Comparison of ENCODE assay signal across 24 cellular contexts in genomic region chr16:89938636-89938885, GRCh38. TPM values are rescaled to one million over a fixed set of nuclear protein-coding genes. Genes with fewer than 3 reads are reported as not detected.
"Had no signal": no experiment of that assay in that cellular context is flagged by ENCODE, and none has a peak within 500 bp of the region (broad histone marks: within the 10 kb centered on the region; RNA-seq: fewer than 3 reads in every experiment).

No MANE protein-coding gene starts in this region.

- H3K36me3 Mint-ChIP-seq: naive thymus-derived CD8-positive, alpha-beta T cell had no signal

- H2AFZ ChIP-seq: parathyroid adenoma had no signal

- DNase-seq: colonic mucosa; effector CD8-positive, alpha-beta T cell; esophagus squamous epithelium; foreskin melanocyte; left ventricle myocardium superior; lower lobe of right lung; naive thymus-derived CD8-positive, alpha-beta T cell; nephron progenitor cell; spleen; stimulated activated CD4-positive, alpha-beta T cell treated with anti-CD3 and anti-CD28 coated beads, Interleukin-4, amount 100 ng/mL, for 4 hours; stimulated activated naive CD4-positive, alpha-beta T cell; stimulated activated naive CD8-positive, alpha-beta T cell treated with anti-CD3 and anti-CD28 coated beads, Interleukin-15, amount 100 ng/mL, for 72 hours; transverse colon; upper lobe of right lung; uterus had no signal

- H3K4me3 ChIP-seq: colonic mucosa, esophagus squamous epithelium, lower lobe of right lung, right atrium auricular region, skin epidermis, spleen, suprapubic skin, transverse colon, upper lobe of right lung, uterus had no signal

- H3K4me1 Mint-ChIP-seq: naive thymus-derived CD8-positive, alpha-beta T cell; stimulated activated naive CD8-positive, alpha-beta T cell treated with anti-CD3 and anti-CD28 coated beads, Interleukin-15, amount 100 ng/mL, for 72 hours had no signal

- H3K4me1 ChIP-seq: colonic mucosa, esophagus squamous epithelium, lower lobe of right lung, parathyroid adenoma, right atrium auricular region, spleen, suprapubic skin, transverse colon, upper lobe of right lung, uterus had no signal

- H3K9me3 Mint-ChIP-seq: dendritic cell treated with granulocyte-macrophage colony-stimulating factor and Interleukin-4, amounts not matched to agents 40 ng/mL and 50 ng/mL, for 4 days; naive thymus-derived CD8-positive, alpha-beta T cell; nephron progenitor cell; stimulated activated naive CD8-positive, alpha-beta T cell treated with anti-CD3 and anti-CD28 coated beads, Interleukin-15, amount 100 ng/mL, for 72 hours had no signal

- H3K27me3 Mint-ChIP-seq: progenitor cell of endocrine pancreas had no signal

- ATAC-seq: left ventricle myocardium superior; naive thymus-derived CD8-positive, alpha-beta T cell had no signal

- H3K36me3 ChIP-seq: colonic mucosa, esophagus squamous epithelium, lower lobe of right lung, neutrophil, right atrium auricular region, spleen, suprapubic skin, transverse colon, upper lobe of right lung, uterus had no signal

- H3K4me3 Mint-ChIP-seq: dendritic cell treated with granulocyte-macrophage colony-stimulating factor and Interleukin-4, amounts not matched to agents 40 ng/mL and 50 ng/mL, for 4 days; naive thymus-derived CD8-positive, alpha-beta T cell; nephron progenitor cell; stimulated activated naive CD8-positive, alpha-beta T cell treated with anti-CD3 and anti-CD28 coated beads, Interleukin-15, amount 100 ng/mL, for 72 hours had no signal

- H3K27me3 ChIP-seq: colonic mucosa, right atrium auricular region, suprapubic skin, transverse colon, upper lobe of right lung, uterus had no signal

- H3K9ac ChIP-seq: parathyroid adenoma had no signal

- FAIRE-seq: endothelial cell of umbilical vein, keratinocyte had no signal

- H3K27ac Mint-ChIP-seq: dendritic cell treated with granulocyte-macrophage colony-stimulating factor and Interleukin-4, amounts not matched to agents 40 ng/mL and 50 ng/mL, for 4 days; naive thymus-derived CD8-positive, alpha-beta T cell; nephron progenitor cell; stimulated activated naive CD8-positive, alpha-beta T cell treated with anti-CD3 and anti-CD28 coated beads, Interleukin-15, amount 100 ng/mL, for 72 hours had no signal

- H3K9me3 ChIP-seq: colonic mucosa, esophagus squamous epithelium, lower lobe of right lung, neutrophil, right atrium auricular region, spleen, suprapubic skin, transverse colon, upper lobe of right lung, uterus had no signal

- H3K27ac ChIP-seq: colonic mucosa, esophagus squamous epithelium, lower lobe of right lung, neutrophil, parathyroid adenoma, right atrium auricular region, skin epidermis, spleen, suprapubic skin, transverse colon, upper lobe of right lung, uterus had no signal

RNA-seq across cellular contexts. Expression of gene TUBB3, which starts 15.4 kb away (rescaled TPM):
- polyA plus RNA-seq: naive thymus-derived CD8-positive, alpha-beta T cell had no signal
